In the genomic region with DNA sequence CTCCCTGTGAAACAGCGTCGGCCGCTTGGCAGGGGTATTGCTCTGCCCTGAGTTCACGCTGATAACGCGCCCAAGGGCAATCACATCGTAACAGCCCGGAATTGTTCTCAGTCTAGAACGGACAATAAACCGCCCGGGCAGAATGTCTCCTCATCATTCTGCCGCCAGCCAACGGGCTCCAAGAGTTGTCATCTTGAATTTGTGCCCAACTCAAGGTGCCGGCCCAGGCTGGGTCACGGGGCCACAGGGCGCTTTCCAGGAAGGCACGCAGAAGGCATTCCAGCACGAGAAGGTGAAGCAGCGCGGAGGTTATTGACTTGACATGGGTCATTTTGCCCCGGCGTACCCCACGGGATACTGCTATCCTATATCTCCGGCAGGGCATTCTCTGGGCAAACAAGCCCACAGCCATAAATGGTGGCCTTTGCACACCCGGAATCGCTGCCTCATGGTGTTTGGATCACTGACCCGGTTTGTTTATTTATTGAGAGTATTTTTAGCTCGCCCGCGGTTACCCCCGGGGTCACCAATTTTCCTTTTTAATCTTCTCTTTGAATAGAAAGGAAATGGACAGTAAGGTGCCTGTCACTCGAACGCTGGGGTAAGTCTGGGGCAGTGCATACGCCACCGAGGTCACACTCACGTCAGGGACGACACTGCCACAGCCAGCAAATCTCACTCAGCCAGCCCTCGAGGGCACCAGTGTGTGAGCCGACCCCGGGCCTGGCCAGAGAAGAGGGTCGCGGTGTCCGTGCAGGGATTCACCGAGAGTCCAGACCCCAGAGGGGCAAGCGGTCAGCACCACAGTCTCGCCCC, we compare ENCODE assay signal across 1 cellular context.
TF ChIP-seq lines count a peak whose summit lies in the region.

No MANE protein-coding gene starts in this region.

TF ChIP-seq in H1, 55 proteins besides CTCF, POLR2A, EP300 and RAD21:
- no peak for TF ChIP-seq SP2 (IDR thresholded peaks at IDR 0.05; ENCODE audit: low read length)
- no peak for TF ChIP-seq CHD7 (IDR thresholded peaks at IDR 0.05; ENCODE audit: insufficient replicate concordance, low read length)
- no peak for TF ChIP-seq ZNF274 (IDR thresholded peaks at IDR 0.05; ENCODE audit: borderline replicate concordance, extremely low read depth, low read length)
- TF ChIP-seq NRF1 (IDR thresholded peaks at IDR 0.05; ENCODE audit: low read depth, low read length) = no peak
- TF ChIP-seq CTBP2 (IDR thresholded peaks at IDR 0.05; ENCODE audit: borderline replicate concordance, insufficient read depth, insufficient read length, low read length) = no peak
- TF ChIP-seq SUZ12 (IDR thresholded peaks at IDR 0.05; ENCODE audit: low read length) = no peak
- no peak for TF ChIP-seq POU5F1 (IDR thresholded peaks at IDR 0.05; ENCODE audit: low read depth, low read length)
- TF ChIP-seq, protein P1, sequence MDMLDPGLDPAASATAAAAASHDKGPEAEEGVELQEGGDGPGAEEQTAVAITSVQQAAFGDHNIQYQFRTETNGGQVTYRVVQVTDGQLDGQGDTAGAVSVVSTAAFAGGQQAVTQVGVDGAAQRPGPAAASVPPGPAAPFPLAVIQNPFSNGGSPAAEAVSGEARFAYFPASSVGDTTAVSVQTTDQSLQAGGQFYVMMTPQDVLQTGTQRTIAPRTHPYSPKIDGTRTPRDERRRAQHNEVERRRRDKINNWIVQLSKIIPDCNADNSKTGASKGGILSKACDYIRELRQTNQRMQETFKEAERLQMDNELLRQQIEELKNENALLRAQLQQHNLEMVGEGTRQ (IDR thresholded peaks at IDR 0.05; ENCODE audit: low read length) = no peak
- no peak for TF ChIP-seq RFX5 (IDR thresholded peaks at IDR 0.05; ENCODE audit: borderline replicate concordance, low read depth, low read length)
- no peak for TF ChIP-seq MAFK (IDR thresholded peaks at IDR 0.05; ENCODE audit: low read depth, low read length)
- TF ChIP-seq POLR2AphosphoS5 (IDR thresholded peaks at IDR 0.05; ENCODE audit: low read depth, low read length) = no peak
- TF ChIP-seq SRF (IDR thresholded peaks at IDR 0.05; ENCODE audit: low read depth, low read length) = no peak
- TF ChIP-seq CHD2 (IDR thresholded peaks at IDR 0.05; ENCODE audit: low read length) = no peak
- no peak for TF ChIP-seq RBBP5 (IDR thresholded peaks at IDR 0.05; ENCODE audit: borderline replicate concordance, low read depth, low read length)
- no peak for TF ChIP-seq TEAD4 (IDR thresholded peaks at IDR 0.05; ENCODE audit: low read depth, low read length)
- TF ChIP-seq SP4 (IDR thresholded peaks at IDR 0.05; ENCODE audit: low read length) = no peak
TF ChIP-seq in H1: peak in this region for 0.
